In genomic region chr11:87038235-87038960, GRCh38 we compare ENCODE assay signal across 8 cellular contexts. TPM values are rescaled to one million over a fixed set of nuclear protein-coding genes. Genes with fewer than 3 reads are reported as not detected.
DNase-seq lines count a peak whose midpoint lies in the region; ATAC-seq and TF ChIP-seq lines count a peak whose summit lies in the region.

No MANE protein-coding gene starts in this region.

- peak overlapping the region; percentile 73 for H3K27ac ChIP-seq in HUES64 (ENCODE audit: low read depth, low read length)
- peak overlapping the region; percentile 89 for H3K27ac ChIP-seq in substantia nigra (ENCODE audit: low read depth, low read length, poor library complexity, severe bottlenecking)

- in situ Hi-C loops in astrocyte of the cerebellum (cut with HindIII; ENCODE audit: low sequenced_read_pairs): no loop called here

- no peak for ATAC-seq in GM21786 (IDR thresholded peaks at IDR 0.05; ENCODE audit: unreplicated experiment)

- H3K9ac ChIP-seq in HUES64 (ENCODE audit: low read depth, low read length): peak overlapping the region; percentile 78

- no peaks in the 10 kb centered on the region for H3K9me3 ChIP-seq in BE2C
- no peaks in the 10 kb centered on the region for H3K9me3 ChIP-seq in HUES64 (ENCODE audit: insufficient read depth, low read depth, low read length)

- DNase-seq in BE2C: no peak
- no peak for DNase-seq in astrocyte of the cerebellum (ENCODE audit: low read depth)
- DNase-seq in kidney epithelial cell (ENCODE audit: low read depth): no peak
- DNase-seq in substantia nigra (lab: John Stamatoyannopoulos, UW): no peak
- DNase-seq in cerebellar nuclear complex (lab: John Stamatoyannopoulos, UW): no peak
- DNase-seq in anterior cingulate cortex (lab: John Stamatoyannopoulos, UW): no peak

- H3K36me3 ChIP-seq in BE2C (peaks cover 2% of the 10 kb centered on the region; the same call in 1 of the 2 replicates), HUES64 (ENCODE audit: insufficient read depth, low read length) (no peaks in the 10 kb centered on the region; the same call in 1 of the 2 replicates), kidney epithelial cell (ENCODE audit: control insufficient read depth, insufficient read depth, low read length) (no peaks in the 10 kb centered on the region)

- H3K4me3 ChIP-seq in BE2C (ENCODE audit: low read depth, low read length) (peak overlapping the region; percentile 96), HUES64 (ENCODE audit: low read length) (peak overlapping the region; percentile 79), astrocyte of the cerebellum (ENCODE audit: low read depth, low read length) (peak overlapping the region; percentile 93), kidney epithelial cell (ENCODE audit: low read depth, low read length) (peak overlapping the region; percentile 90)

- TF ChIP-seq CTCF in BE2C (IDR thresholded peaks at IDR 0.05; ENCODE audit: low read depth, low read length) (no peak), astrocyte of the cerebellum (IDR thresholded peaks at IDR 0.05; ENCODE audit: low read depth, low read length, missing control alignments) (no peak), kidney epithelial cell (IDR thresholded peaks at IDR 0.05; ENCODE audit: insufficient read depth, low read length, poor library complexity, severe bottlenecking) (no peak)

- H3K4me1 ChIP-seq in BE2C (no peaks in the 10 kb centered on the region), HUES64 (ENCODE audit: insufficient read depth, low read length) (peaks cover 41% of the 10 kb centered on the region)

- WGBS in HUES64: 0% methylated on average over 6 of the region's 9 CpGs

- H3K27me3 ChIP-seq in BE2C: no peaks in the 10 kb centered on the region
- H3K27me3 ChIP-seq in HUES64 (ENCODE audit: insufficient read depth, low read length): no peaks in the 10 kb centered on the region
- H3K27me3 ChIP-seq in kidney epithelial cell (ENCODE audit: control insufficient read depth, insufficient read depth, low read length): no peaks in the 10 kb centered on the region

RNA-seq across cellular contexts. Expression of gene TMEM135, which starts 0.7 kb away (rescaled TPM):
- polyA plus RNA-seq in BE2C (2012; ENCODE audit: insufficient read depth, insufficient read length, low read depth): 6.5 TPM
- polyA plus RNA-seq in HUES64 (2013, experiment 1 of 2): 40.0 TPM
- 32.6 TPM for polyA plus RNA-seq in HUES64 (2013, experiment 2 of 2)
- 13.1 and 14.5 TPM in 2 replicates for total RNA-seq in kidney epithelial cell
